In the genomic region with DNA sequence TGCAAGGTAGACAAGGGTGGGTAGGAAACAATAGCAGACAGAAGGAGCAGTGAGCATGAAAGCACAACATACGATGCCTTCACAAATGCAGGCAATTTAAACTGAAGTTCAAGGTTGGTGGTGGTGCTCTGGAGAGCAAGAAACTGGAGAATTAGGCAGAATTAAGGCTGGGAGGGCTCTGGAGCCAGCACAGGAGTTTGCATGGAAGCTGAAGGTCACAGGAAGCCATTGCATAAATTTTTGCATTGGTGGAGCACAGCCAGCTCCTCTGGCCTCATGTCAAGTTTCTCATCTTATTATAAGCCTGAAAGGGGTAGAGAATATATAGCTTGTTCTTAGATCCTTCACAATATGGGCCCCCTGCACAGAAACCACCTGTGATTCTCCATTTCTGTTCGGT, we compare ENCODE assay signal across 1 cellular context.
TF ChIP-seq lines count a peak whose summit lies in the region.

No MANE protein-coding gene starts in this region.

TF ChIP-seq in SK-N-SH, 30 proteins besides CTCF, POLR2A, EP300 and RAD21 (continued from another document):
- TF ChIP-seq, protein P1, sequence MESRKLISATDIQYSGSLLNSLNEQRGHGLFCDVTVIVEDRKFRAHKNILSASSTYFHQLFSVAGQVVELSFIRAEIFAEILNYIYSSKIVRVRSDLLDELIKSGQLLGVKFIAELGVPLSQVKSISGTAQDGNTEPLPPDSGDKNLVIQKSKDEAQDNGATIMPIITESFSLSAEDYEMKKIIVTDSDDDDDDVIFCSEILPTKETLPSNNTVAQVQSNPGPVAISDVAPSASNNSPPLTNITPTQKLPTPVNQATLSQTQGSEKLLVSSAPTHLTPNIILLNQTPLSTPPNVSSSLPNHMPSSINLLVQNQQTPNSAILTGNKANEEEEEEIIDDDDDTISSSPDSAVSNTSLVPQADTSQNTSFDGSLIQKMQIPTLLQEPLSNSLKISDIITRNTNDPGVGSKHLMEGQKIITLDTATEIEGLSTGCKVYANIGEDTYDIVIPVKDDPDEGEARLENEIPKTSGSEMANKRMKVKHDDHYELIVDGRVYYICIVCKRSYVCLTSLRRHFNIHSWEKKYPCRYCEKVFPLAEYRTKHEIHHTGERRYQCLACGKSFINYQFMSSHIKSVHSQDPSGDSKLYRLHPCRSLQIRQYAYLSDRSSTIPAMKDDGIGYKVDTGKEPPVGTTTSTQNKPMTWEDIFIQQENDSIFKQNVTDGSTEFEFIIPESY (IDR thresholded peaks at IDR 0.05; ENCODE audit: borderline replicate concordance, low read depth) = no peak
TF ChIP-seq in SK-N-SH: peak in this region for 0.
